16 cellular contexts compared by ENCODE assay signal in genomic region chr9:137451976-137452760, GRCh38. TPM values are rescaled to one million over a fixed set of nuclear protein-coding genes. Genes with fewer than 3 reads are reported as not detected.
DNase-seq lines count a peak whose midpoint lies in the region; ATAC-seq and TF ChIP-seq lines count a peak whose summit lies in the region.
"Had no signal": no experiment of that assay in that cellular context is flagged by ENCODE, and none has a peak within 500 bp of the region (broad histone marks: within the 10 kb centered on the region; RNA-seq: fewer than 3 reads in every experiment).

No MANE protein-coding gene starts in this region.

- ATAC-seq in GM21576 (IDR thresholded peaks at IDR 0.05; ENCODE audit: unreplicated experiment), result no peak

- WGBS in sigmoid colon, 2 donors, result 84 to 92% methylated on average over 20 of the region's 20 CpGs

- peaks cover 5% of the 10 kb centered on the region for H3K4me1 Mint-ChIP-seq in HFFc6 (ENCODE audit: low read depth)

- H3K4me3 Mint-ChIP-seq in HFFc6, result no peak overlapping the region

- H3K27me3 ChIP-seq in left ventricle myocardium inferior (ENCODE audit: low read depth) (no peaks in the 10 kb centered on the region), sigmoid colon (no peaks in the 10 kb centered on the region)

- intact Hi-C loops in left ventricle myocardium inferior (cut with micrococcal nuclease) (no loop called here), sigmoid colon (cut with DNase I) (loop anchor here (10.0 kb wide), 1 partner anchor 153 kb away; the partner anchor contains the start of gene ARRDC1)

- TF ChIP-seq POLR2A in sigmoid colon (IDR thresholded peaks at IDR 0.05), result no peak

- H3K4me1 ChIP-seq in left ventricle myocardium inferior (peaks cover 21% of the 10 kb centered on the region), sigmoid colon (peaks cover 0 to 25% (median 19%) of the 10 kb centered on the region in 4 donors)

- peaks cover 22% of the 10 kb centered on the region for H3K36me3 ChIP-seq in left ventricle myocardium inferior
- H3K36me3 ChIP-seq in sigmoid colon, result peaks cover 0 to 20% (median 9%) of the 10 kb centered on the region in 4 donors

- H3K27ac ChIP-seq in left ventricle myocardium inferior (replicated peaks) (no peak overlapping the region), sigmoid colon (no peak overlapping the region)
- H3K27ac ChIP-seq: PC-9, thoracic aorta had no signal

- TF ChIP-seq CTCF in left ventricle myocardium inferior (IDR thresholded peaks at IDR 0.05; ENCODE audit: borderline replicate concordance), result no peak
- TF ChIP-seq CTCF in sigmoid colon (IDR thresholded peaks at IDR 0.05), result no peak
- TF ChIP-seq CTCF in HFFc6 (IDR thresholded peaks at IDR 0.05), result no peak

- H3K27ac Mint-ChIP-seq in HFFc6, result no peak overlapping the region

- H3K9me3 Mint-ChIP-seq in HFFc6, result no peaks in the 10 kb centered on the region

- H3K9me3 ChIP-seq in left ventricle myocardium inferior (replicated peaks) (no peaks in the 10 kb centered on the region), sigmoid colon (no peaks in the 10 kb centered on the region)
- H3K9me3 ChIP-seq: thoracic aorta had no signal

- H3K36me3 Mint-ChIP-seq in HFFc6 (ENCODE audit: low read depth), result no peaks in the 10 kb centered on the region

- H3K4me3 ChIP-seq in left ventricle myocardium inferior (no peak overlapping the region), sigmoid colon (no peak overlapping the region)
- H3K4me3 ChIP-seq: PC-9, thoracic aorta had no signal

- no peaks in the 10 kb centered on the region for H3K27me3 Mint-ChIP-seq in HFFc6 (ENCODE audit: insufficient read depth)

- TF ChIP-seq EP300 in sigmoid colon (IDR thresholded peaks at IDR 0.05), result no peak

- peak; percentile 16 for DNase-seq in activated CD8-positive, alpha-beta memory T cell treated with anti-CD3 and anti-CD28 coated beads, Interleukin-2, amount 50 U/mL, for 4 hours
- DNase-seq in activated CD8-positive, alpha-beta memory T cell treated with anti-CD3 and anti-CD28 coated beads, Interleukin-2, amount 50 U/mL, for 48 hours, result no peak
- peak; percentile 57 for DNase-seq in SKM-1 treated with dmso at 0.1 percent for 144 hours (lab: John Stamatoyannopoulos, UW; ENCODE audit: unreplicated experiment)
- DNase-seq in left ventricle myocardium inferior, result peak; percentile 11
- DNase-seq in sigmoid colon, result peak; percentile 61
- DNase-seq in HFFc6, result no peak
- no peak for DNase-seq in DMS153 treated with DMSO at 0.1 percent for 48 hours (lab: John Stamatoyannopoulos, UW; ENCODE audit: unreplicated experiment)
- DNase-seq: activated CD4-positive, alpha-beta T cell treated with anti-CD3 and anti-CD28 coated beads, Interleukin-2, amount 50 U/mL, for 48 hours; NCI-H510A; PC-9; stimulated activated CD4-positive, alpha-beta T cell treated with anti-CD3 and anti-CD28 coated beads, Interleukin-12 subunit alpha, Interleukin-12 subunit beta, amount 100 ng/mL, for 4 hours had no signal

RNA-seq across cellular contexts. Expression of gene NSMF, which starts 7.0 kb away (rescaled TPM):
- total RNA-seq in left ventricle myocardium inferior, result 9.8 TPM
- total RNA-seq in sigmoid colon, result 10 to 100 TPM; 21.8 to 33.8 (median 27.4) TPM
- polyA plus RNA-seq in sigmoid colon, result 10 to 100 TPM; 24.0 to 50.4 (median 42.4) TPM
- 10 to 100 TPM; 24.3 to 29.9 (median 26.4) TPM for total RNA-seq in HFFc6 (2021; fragmentation: NEBNext Ultra II Directional; extraction: Animal tissue kit (Norgen Biotek cat#: 25700))

RNA-seq across cellular contexts. Expression of gene ENTPD8, which starts 11.0 kb away (rescaled TPM):
- total RNA-seq in left ventricle myocardium inferior, result not detected
- under 1 TPM in 1 of 4 donors, not detected in 3; 0.71 TPM for total RNA-seq in sigmoid colon
- 10 to 100 TPM; 32.4 to 65.3 (median 44.4) TPM for polyA plus RNA-seq in sigmoid colon
- total RNA-seq in HFFc6 (2021; fragmentation: NEBNext Ultra II Directional; extraction: Animal tissue kit (Norgen Biotek cat#: 25700)), result not detected
- total RNA-seq: epithelial cell of proximal tubule; lower leg skin; T-helper 2 cell treated with Interferon-gamma antibody and Interleukin-4, amounts not matched to agents 100 ng/mL and 5 ng/mL, for 36 hours; thoracic aorta had no signal

RNA-seq across cellular contexts. Expression of gene NOXA1, which starts 29.0 kb away (rescaled TPM):
- 2.0 TPM for total RNA-seq in left ventricle myocardium inferior
- total RNA-seq in sigmoid colon, result 1 to 10 TPM; 1.4 to 3.3 (median 2.9) TPM
- polyA plus RNA-seq in sigmoid colon, result 10 to 100 TPM; 15.0 to 16.4 (median 15.4) TPM
- total RNA-seq in HFFc6 (2021; fragmentation: NEBNext Ultra II Directional; extraction: Animal tissue kit (Norgen Biotek cat#: 25700)), result under 1 TPM in 5 of 6 experiments, not detected in 1; 0.09 to 0.36 (median 0.20) TPM

RNA-seq across cellular contexts. Expression of gene EXD3, which starts 29.2 kb away (rescaled TPM):
- total RNA-seq in left ventricle myocardium inferior (9.2 TPM), sigmoid colon (10 to 100 TPM in 2 of 4 donors, 1 to 10 TPM in 2; 8.9 to 25.5 (median 11.8) TPM)
- 10 to 100 TPM; 18.0 to 29.7 (median 26.6) TPM for polyA plus RNA-seq in sigmoid colon
- total RNA-seq in HFFc6 (2021; fragmentation: NEBNext Ultra II Directional; extraction: Animal tissue kit (Norgen Biotek cat#: 25700)), result 10 to 100 TPM in 1 of 6 experiments, 1 to 10 TPM in 5; 6.4 to 10.6 (median 8.7) TPM

Comparison
In these comparisons a context has a peak if more than half of its experiments do, and no peak if none do; other contexts are left out.
1. DNase-seq: peak in activated CD8-positive, alpha-beta memory T cell treated with anti-CD3 and anti-CD28 coated beads, Interleukin-2, amount 50 U/mL, for 4 hours (single experiment), SKM-1 treated with dmso at 0.1 percent for 144 hours (single experiment), left ventricle myocardium inferior (single experiment) and sigmoid colon (single experiment); none in activated CD8-positive, alpha-beta memory T cell treated with anti-CD3 and anti-CD28 coated beads, Interleukin-2, amount 50 U/mL, for 48 hours (single experiment), HFFc6 (single experiment) and DMS153 treated with DMSO at 0.1 percent for 48 hours (single experiment).